ENCODE assay signal across 8 cellular contexts in genomic region chr20:64078934-64079272, GRCh38. TPM values are rescaled to one million over a fixed set of nuclear protein-coding genes. Genes with fewer than 3 reads are reported as not detected.
A peak's percentile ranks its signal among the peaks of the same experiment; 100 is the strongest.
DNase-seq lines count a peak whose midpoint lies in the region; ATAC-seq and TF ChIP-seq lines count a peak whose summit lies in the region.

No MANE protein-coding gene starts in this region.

- peak overlapping the region; percentile 96 for H3K4me3 Mint-ChIP-seq in activated CD8-positive, alpha-beta T cell treated with anti-CD3 and anti-CD28 coated beads, Interleukin-2, amount 10 ng/mL, durations not matched to agents 7 days and 5 days

- CTCF ChIA-PET in HCT116 (lab: Charles Lee): interaction anchor here (1.5 kb wide), 1 partner anchor 10 kb away, joined by 3 read pairs; no protein-coding TSS in a partner anchor
- CTCF ChIA-PET in activated CD8-positive, alpha-beta T cell treated with anti-CD3 and anti-CD28 coated beads, Interleukin-2, amount 10 ng/mL, durations not matched to agents 7 days and 5 days (lab: Charles Lee): interaction anchor here (0.7 to 2.8 kb wide), 13 partner anchors 10 to 541 kb away, joined by 3 to 20 read pairs (median 4); partner anchors contain the start of genes PRPF6 and TPD52L2

- H2AFZ ChIP-seq in HCT116 (ENCODE audit: low read depth, low read length, poor library complexity, severe bottlenecking): no peak overlapping the region

- H3K4me2 ChIP-seq in HCT116 (ENCODE audit: low read length): peak overlapping the region; percentile 99

- H3K27me3 ChIP-seq in HCT116 (ENCODE audit: insufficient read depth, low read length) (no peaks in the 10 kb centered on the region), iPS-15b (ENCODE audit: control insufficient read depth, insufficient read depth, low read length) (peaks cover 23% of the 10 kb centered on the region), spleen (replicated peaks in 1 of 7) (peaks cover 0 to 12% (median 3%) of the 10 kb centered on the region in 7 donors)

- TF ChIP-seq POLR2A in HCT116 (IDR thresholded peaks at IDR 0.05; ENCODE audit: borderline replicate concordance, extremely low read depth, insufficient read depth, insufficient read length) (no peak), spleen (IDR thresholded peaks at IDR 0.05) (no peak)

- no peaks in the 10 kb centered on the region for H3K9me2 ChIP-seq in HCT116 (ENCODE audit: insufficient read depth)

- no peak for TF ChIP-seq RAD21 in HCT116 (IDR thresholded peaks at IDR 0.05; ENCODE audit: low read depth)

- H3K79me2 ChIP-seq in HCT116 (ENCODE audit: insufficient read depth, low read length): peaks cover 9% of the 10 kb centered on the region; the same call in 1 of the 2 replicates

- ATAC-seq in HCT116 (no peak), HG03025 (IDR thresholded peaks at IDR 0.05; ENCODE audit: low FRiP score, unreplicated experiment) (no peak)
- ATAC-seq in activated CD8-positive, alpha-beta T cell treated with anti-CD3 and anti-CD28 coated beads, Interleukin-2, amount 10 ng/mL, durations not matched to agents 7 days and 5 days: no peak

- peaks cover 55% of the 10 kb centered on the region for H3K4me1 Mint-ChIP-seq in activated CD8-positive, alpha-beta T cell treated with anti-CD3 and anti-CD28 coated beads, Interleukin-2, amount 10 ng/mL, durations not matched to agents 7 days and 5 days (ENCODE audit: low read depth)

- H3K36me3 ChIP-seq in HCT116 (ENCODE audit: control insufficient read depth in 1 of 2, insufficient read depth in 2 of 2, low read length in 2 of 2) (no peaks in the 10 kb centered on the region), iPS-15b (ENCODE audit: control insufficient read depth, insufficient read depth, low read length) (peaks cover 4% of the 10 kb centered on the region), spleen (peaks cover 0 to 37% (median 25%) of the 10 kb centered on the region in 6 donors)

- H3K9me3 Mint-ChIP-seq in activated CD8-positive, alpha-beta T cell treated with anti-CD3 and anti-CD28 coated beads, Interleukin-2, amount 10 ng/mL, durations not matched to agents 7 days and 5 days (ENCODE audit: insufficient read depth): no peaks in the 10 kb centered on the region

- intact Hi-C loops in HCT116 (cut with micrococcal nuclease) (no loop called here), spleen (cut with DNase I; ENCODE audit: low total_unique reads) (no loop called here)

- H3K4me1 ChIP-seq in HCT116 (ENCODE audit: control insufficient read depth in 1 of 2, insufficient read depth in 2 of 2, low read length in 2 of 2) (peaks cover 14 to 21% of the 10 kb centered on the region in 2 experiments), iPS-15b (ENCODE audit: control insufficient read depth, insufficient read depth, low read length) (peaks cover 3% of the 10 kb centered on the region), spleen (peaks cover 26 to 94% (median 82%) of the 10 kb centered on the region in 6 donors)

- TF ChIP-seq CTCF in HCT116 (IDR thresholded peaks at IDR 0.05 in 2 of 3, conservative IDR thresholded peaks at IDR 0.05 in 1 of 3; ENCODE audit: borderline replicate concordance in 1 of 3, insufficient read depth in 1 of 3, low read depth in 2 of 3, low read length in 2 of 3) (no peak), spleen (IDR thresholded peaks at IDR 0.05 in 8 of 11, conservative IDR thresholded peaks at IDR 0.05 in 3 of 11) (no peak)

- H4K20me1 ChIP-seq in HCT116 (ENCODE audit: insufficient read depth): no peaks in the 10 kb centered on the region

- H3K9ac ChIP-seq in HCT116 (ENCODE audit: low read length) (peak overlapping the region; percentile 87), iPS-15b (ENCODE audit: low read depth, low read length) (peak overlapping the region; percentile 60)

- H3K27ac Mint-ChIP-seq in activated CD8-positive, alpha-beta T cell treated with anti-CD3 and anti-CD28 coated beads, Interleukin-2, amount 10 ng/mL, durations not matched to agents 7 days and 5 days: peak overlapping the region; percentile 93

- no peaks in the 10 kb centered on the region for H3K27me3 Mint-ChIP-seq in activated CD8-positive, alpha-beta T cell treated with anti-CD3 and anti-CD28 coated beads, Interleukin-2, amount 10 ng/mL, durations not matched to agents 7 days and 5 days (ENCODE audit: low read depth)

- H3K36me3 Mint-ChIP-seq in activated CD8-positive, alpha-beta T cell treated with anti-CD3 and anti-CD28 coated beads, Interleukin-2, amount 10 ng/mL, durations not matched to agents 7 days and 5 days (ENCODE audit: low read depth): peaks cover 38% of the 10 kb centered on the region

- no TSS peak for BruUV-seq in HCT116 (replicated peaks; lab: Mats Ljungman, UMichigan)

- in situ Hi-C loops in KBM-7 (cut with MboI; ENCODE audit: low pct_unique_long_range_greater_than_20kb, low sequenced_read_pairs): no loop called here

- POLR2A ChIA-PET in HCT116 (lab: Charles Lee): no interaction called here
- POLR2A ChIA-PET in activated CD8-positive, alpha-beta T cell treated with anti-CD3 and anti-CD28 coated beads, Interleukin-2, amount 10 ng/mL, durations not matched to agents 7 days and 5 days (lab: Charles Lee): interaction anchor here (0.8 to 1.0 kb wide), 4 partner anchors 12 to 558 kb away, joined by 3 to 5 read pairs (median 4); partner anchors contain the start of gene TPD52L2

- H3K9me3 ChIP-seq in HCT116 (ENCODE audit: control insufficient read depth in 1 of 2, insufficient read depth in 1 of 2, low read depth in 1 of 2, low read length in 2 of 2): no peaks in the 10 kb centered on the region
- no peaks in the 10 kb centered on the region for H3K9me3 ChIP-seq in iPS-15b (ENCODE audit: control insufficient read depth, insufficient read depth, low read length)
- no peaks in the 10 kb centered on the region for H3K9me3 ChIP-seq in spleen

- WGBS in spleen, 5 donors: 1 to 5% (median 4%) methylated on average over 4 of the region's 4 CpGs

- peak overlapping the region; percentile 61 for H3K27ac ChIP-seq in HCT116 (ENCODE audit: low read depth, low read length)
- H3K27ac ChIP-seq in spleen: peak overlapping the region; percentile 84 to 97 (median 89)

- RAD21 ChIA-PET in HCT116 (lab: Charles Lee; ENCODE audit: low non-redundant PET in 1 of 2, low total read pairs in 2 of 2, uncharacterized antibody in 2 of 2, unreplicated experiment in 2 of 2): no interaction called here

- no peak for DNase-seq in HCT116 (ENCODE audit: low read depth, low spot score)
- no peak for DNase-seq in activated CD8-positive, alpha-beta T cell treated with anti-CD3 and anti-CD28 coated beads, Interleukin-2, amount 10 ng/mL, durations not matched to agents 7 days and 5 days
- no peak for DNase-seq in spleen
- no peak for DNase-seq in KBM-7
- no peak for DNase-seq in SHP77 (lab: John Stamatoyannopoulos, UW)
- DNase-seq in NCI-H2227 (lab: John Stamatoyannopoulos, UW; ENCODE audit: unreplicated experiment): no peak

- H3K4me3 ChIP-seq in HCT116 (replicated peaks in 1 of 2; ENCODE audit: low read depth in 1 of 2, low read length in 2 of 2) (peak overlapping the region; percentile 79 to 96), iPS-15b (ENCODE audit: low read depth, low read length) (peak overlapping the region; percentile 60), spleen (peak overlapping the region; percentile 62 to 96 (median 81))

TF ChIP-seq in HCT116, 20 proteins besides CTCF, POLR2A, EP300 and RAD21 (continues in another document):
- no peak for TF ChIP-seq ZBTB33 (IDR thresholded peaks at IDR 0.05; ENCODE audit: extremely low read depth, insufficient replicate concordance, low read length)
- no peak for TF ChIP-seq EZH2phosphoT487 (IDR thresholded peaks at IDR 0.05; ENCODE audit: borderline replicate concordance)
- no peak for TF ChIP-seq TCF7L2 (IDR thresholded peaks at IDR 0.05; ENCODE audit: borderline replicate concordance, extremely low read depth, insufficient read depth, insufficient read length)

RNA-seq across cellular contexts. Expression of gene RGS19, which starts 0.4 kb away (rescaled TPM):
- 21.4 TPM for total RNA-seq in HCT116 (2021; ENCODE audit: unreplicated experiment)
- polyA plus RNA-seq in HCT116 (2012): 18.1 and 21.4 TPM in 2 replicates
- 100 to 1,000 TPM; 130 to 135 TPM for total RNA-seq in activated CD8-positive, alpha-beta T cell treated with anti-CD3 and anti-CD28 coated beads, Interleukin-2, amount 10 ng/mL, durations not matched to agents 7 days and 5 days
- 100 to 1,000 TPM in 4 of 7 donors, 10 to 100 TPM in 3; 91.6 to 186 (median 107) TPM for total RNA-seq in spleen
- polyA plus RNA-seq in spleen: 100 to 1,000 TPM in 1 of 3 donors, 10 to 100 TPM in 2; 80.4 to 125 (median 82.0) TPM

RNA-seq across cellular contexts. Expression of gene OPRL1, which starts 1.0 kb away (rescaled TPM):
- total RNA-seq in HCT116 (2021; ENCODE audit: unreplicated experiment) (1.6 TPM), spleen (1 to 10 TPM; 3.7 to 7.9 (median 5.1) TPM)
- polyA plus RNA-seq in HCT116 (2012): 1.6 and 1.7 TPM in 2 replicates
- 1 to 10 TPM; 1.5 to 2.0 TPM for total RNA-seq in activated CD8-positive, alpha-beta T cell treated with anti-CD3 and anti-CD28 coated beads, Interleukin-2, amount 10 ng/mL, durations not matched to agents 7 days and 5 days
- polyA plus RNA-seq in spleen: 1 to 10 TPM; 1.9 to 4.9 (median 2.5) TPM

RNA-seq across cellular contexts. Expression of gene LKAAEAR1, which starts 5.3 kb away (rescaled TPM):
- total RNA-seq in HCT116 (2021; ENCODE audit: unreplicated experiment) (not detected), spleen (under 1 TPM in 1 of 7 donors, not detected in 6; 0.66 TPM)
- polyA plus RNA-seq in HCT116 (2012): 0.06 and 0.08 TPM in 2 replicates
- under 1 TPM; 0.34 to 0.61 TPM for total RNA-seq in activated CD8-positive, alpha-beta T cell treated with anti-CD3 and anti-CD28 coated beads, Interleukin-2, amount 10 ng/mL, durations not matched to agents 7 days and 5 days
- under 1 TPM; 0.26 to 0.53 (median 0.48) TPM for polyA plus RNA-seq in spleen

RNA-seq across cellular contexts. Expression of gene TCEA2, which starts 15.9 kb away (rescaled TPM):
- total RNA-seq in HCT116 (2021; ENCODE audit: unreplicated experiment): 29.7 TPM
- polyA plus RNA-seq in HCT116 (2012): 37.7 and 40.4 TPM in 2 replicates
- total RNA-seq in activated CD8-positive, alpha-beta T cell treated with anti-CD3 and anti-CD28 coated beads, Interleukin-2, amount 10 ng/mL, durations not matched to agents 7 days and 5 days: 10 to 100 TPM; 49.6 to 55.3 TPM
- total RNA-seq in spleen: 10 to 100 TPM; 18.6 to 60.8 (median 45.0) TPM
- polyA plus RNA-seq in spleen: 10 to 100 TPM; 35.9 to 47.5 (median 41.5) TPM

RNA-seq across cellular contexts. Expression of gene NPBWR2, which starts 28.5 kb away (rescaled TPM):
- not detected for total RNA-seq in HCT116 (2021; ENCODE audit: unreplicated experiment)
- polyA plus RNA-seq in HCT116 (2012): not detected in 2 replicates
- total RNA-seq in activated CD8-positive, alpha-beta T cell treated with anti-CD3 and anti-CD28 coated beads, Interleukin-2, amount 10 ng/mL, durations not matched to agents 7 days and 5 days: not detected
- total RNA-seq in spleen: under 1 TPM in 1 of 7 donors, not detected in 6; 0.26 TPM
- not detected for polyA plus RNA-seq in spleen
